In the genomic region with DNA sequence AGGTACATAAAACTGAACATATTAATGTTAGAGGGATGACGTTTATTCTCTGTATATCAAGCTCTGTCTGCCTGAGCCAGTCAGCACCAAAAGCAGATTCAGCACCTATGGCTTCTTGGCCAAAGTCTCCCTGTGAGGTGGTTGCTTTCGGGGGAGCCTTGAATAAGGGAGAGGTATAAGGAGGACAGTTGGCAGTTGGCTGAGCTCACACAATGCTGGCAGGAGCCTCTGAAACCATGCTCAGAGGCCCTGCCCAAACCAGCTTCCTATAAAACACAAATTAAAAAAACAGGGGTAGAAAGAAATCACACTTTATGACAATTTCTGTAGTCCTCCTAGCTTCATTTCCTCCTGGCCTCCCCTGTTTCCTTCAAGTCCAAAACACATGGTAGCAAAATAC, we compare ENCODE assay signal across 10 cellular contexts. TPM values are rescaled to one million over a fixed set of nuclear protein-coding genes. Genes with fewer than 3 reads are reported as not detected.
A peak's percentile ranks its signal among the peaks of the same experiment; 100 is the strongest.
DNase-seq lines count a peak whose midpoint lies in the region; ATAC-seq, FAIRE-seq and TF ChIP-seq lines count a peak whose summit lies in the region.
"Had no signal": no experiment of that assay in that cellular context is flagged by ENCODE, and none has a peak within 500 bp of the region (broad histone marks: within the 10 kb centered on the region; RNA-seq: fewer than 3 reads in every experiment).

No MANE protein-coding gene starts in this region.

- peak overlapping the region; percentile 62 for H3K4me2 ChIP-seq in astrocyte (ENCODE audit: low read length)
- H3K4me2 ChIP-seq in mesendoderm (ENCODE audit: low read length), result no peak overlapping the region

- TF ChIP-seq POLR2A in transverse colon (IDR thresholded peaks at IDR 0.05), result no peak

- DNase-seq in activated naive CD4-positive, alpha-beta T cell treated with anti-CD3 and anti-CD28 coated beads, Interleukin-2, amount 10 ng/mL, durations not matched to agents 7 days and 5 days, result peak; percentile 31
- DNase-seq in activated naive CD4-positive, alpha-beta T cell (lab: John Stamatoyannopoulos, UW), result no peak
- no peak for DNase-seq in astrocyte (ENCODE audit: low read depth)
- no peak for DNase-seq in mesendoderm
- no peak for DNase-seq in transverse colon
- DNase-seq in effector CD4-positive, alpha-beta T cell, result no peak
- DNase-seq: NCI-H524 had no signal

- no peak for TF ChIP-seq EP300 in transverse colon (IDR thresholded peaks at IDR 0.05; ENCODE audit: low read depth)

- no peak overlapping the region for H2AFZ ChIP-seq in astrocyte (ENCODE audit: low read depth, low read length)

- H3K4me3 Mint-ChIP-seq in activated naive CD4-positive, alpha-beta T cell treated with anti-CD3 and anti-CD28 coated beads, Interleukin-2, amount 10 ng/mL, durations not matched to agents 7 days and 5 days, result peak overlapping the region; percentile 62
- no peak overlapping the region for H3K4me3 Mint-ChIP-seq in astrocyte (ENCODE audit: unreplicated experiment)

- H3K9me3 ChIP-seq in astrocyte (ENCODE audit: insufficient read depth, low read depth, low read length), result no peaks in the 10 kb centered on the region
- H3K9me3 ChIP-seq in transverse colon, result no peaks in the 10 kb centered on the region
- H3K9me3 ChIP-seq: thoracic aorta had no signal

- intact Hi-C loops in transverse colon (cut with DNase I; ENCODE audit: low total_unique reads), result no loop called here

- in situ Hi-C loops in transverse colon (cut with MboI; ENCODE audit: low pct_ligation_motif_present in 1 of 4, low pct_unique_long_range_greater_than_20kb in 1 of 4, low sequenced_read_pairs in 3 of 4), result no loop called here

- no peak overlapping the region for H3K23ac ChIP-seq in mesendoderm (ENCODE audit: low read length)

- no peaks in the 10 kb centered on the region for H3K79me1 ChIP-seq in mesendoderm (ENCODE audit: low read length)

- H3K27me3 Mint-ChIP-seq in activated naive CD4-positive, alpha-beta T cell treated with anti-CD3 and anti-CD28 coated beads, Interleukin-2, amount 10 ng/mL, durations not matched to agents 7 days and 5 days, result no peaks in the 10 kb centered on the region
- no peaks in the 10 kb centered on the region for H3K27me3 Mint-ChIP-seq in astrocyte (ENCODE audit: low read depth, unreplicated experiment)

- H3K27ac ChIP-seq in astrocyte (ENCODE audit: low read depth, low read length) (no peak overlapping the region), mesendoderm (ENCODE audit: low read depth, low read length) (peak overlapping the region; percentile 58), transverse colon (peak overlapping the region; percentile 58 to 74 (median 68))

- H3K56ac ChIP-seq in mesendoderm (ENCODE audit: low read length), result peak overlapping the region; percentile 57

- no peak overlapping the region for H4K8ac ChIP-seq in mesendoderm (ENCODE audit: low read depth, low read length)

- H3K9ac ChIP-seq in astrocyte (ENCODE audit: low read length) (no peak overlapping the region), mesendoderm (ENCODE audit: low read length) (peak overlapping the region; percentile 6)

- TF ChIP-seq CTCF in astrocyte (IDR thresholded peaks at IDR 0.05; ENCODE audit: insufficient read depth, low read depth, low read length), result no peak
- TF ChIP-seq CTCF in transverse colon (IDR thresholded peaks at IDR 0.05), result no peak

- peaks cover 16% of the 10 kb centered on the region for H3K4me1 ChIP-seq in astrocyte (ENCODE audit: insufficient read depth, low read length)
- peaks cover 3% of the 10 kb centered on the region for H3K4me1 ChIP-seq in mesendoderm (ENCODE audit: control insufficient read depth, low read depth, low read length)
- peaks cover 5 to 44% (median 33%) of the 10 kb centered on the region in 4 donors for H3K4me1 ChIP-seq in transverse colon

- no peaks in the 10 kb centered on the region for H4K20me1 ChIP-seq in astrocyte (ENCODE audit: insufficient read depth, low read length)

- H3K79me2 ChIP-seq in astrocyte (ENCODE audit: insufficient read depth, low read length) (peaks cover 5% of the 10 kb centered on the region), mesendoderm (ENCODE audit: control insufficient read depth, insufficient read depth, low read length) (no peaks in the 10 kb centered on the region)

- H3K9me3 Mint-ChIP-seq in activated naive CD4-positive, alpha-beta T cell treated with anti-CD3 and anti-CD28 coated beads, Interleukin-2, amount 10 ng/mL, durations not matched to agents 7 days and 5 days, result no peaks in the 10 kb centered on the region
- H3K9me3 Mint-ChIP-seq in astrocyte (ENCODE audit: unreplicated experiment), result no peaks in the 10 kb centered on the region

- ATAC-seq in HG02798 (IDR thresholded peaks at IDR 0.05; ENCODE audit: poor library complexity, unreplicated experiment), result no peak
- ATAC-seq in HG02678 (IDR thresholded peaks at IDR 0.05; ENCODE audit: unreplicated experiment), result no peak

- H2BK5ac ChIP-seq in mesendoderm (ENCODE audit: low read length), result peak overlapping the region; percentile 56

- H3K4me3 ChIP-seq in astrocyte (ENCODE audit: insufficient read depth, low read depth, low read length) (no peak overlapping the region), mesendoderm (ENCODE audit: low read length) (no peak overlapping the region), transverse colon (no peak overlapping the region)

- H2AK5ac ChIP-seq in mesendoderm (ENCODE audit: low read length), result no peak overlapping the region

- peak overlapping the region; percentile 99 for H3K27ac Mint-ChIP-seq in activated naive CD4-positive, alpha-beta T cell treated with anti-CD3 and anti-CD28 coated beads, Interleukin-2, amount 10 ng/mL, durations not matched to agents 7 days and 5 days
- H3K27ac Mint-ChIP-seq in astrocyte (ENCODE audit: unreplicated experiment), result peak overlapping the region; percentile 91

- peak overlapping the region; percentile 99 for H3K18ac ChIP-seq in mesendoderm (ENCODE audit: low read length)

- no CpG with 5 or more reads among the region's 2 CpGs for WGBS in mesendoderm (ENCODE audit: extremely low coverage, insufficient coverage, low lambda C conversion rate)
- WGBS in transverse colon (ENCODE audit: low coverage in 1 of 2), 2 donors, result 37% methylated on average over 2 of the region's 2 CpGs; no CpG with 5 or more reads in 1 of the 2 donors

- peak overlapping the region; percentile 24 for H4K5ac ChIP-seq in mesendoderm (ENCODE audit: low read length)

- H3K36me3 Mint-ChIP-seq in activated naive CD4-positive, alpha-beta T cell treated with anti-CD3 and anti-CD28 coated beads, Interleukin-2, amount 10 ng/mL, durations not matched to agents 7 days and 5 days, result peaks cover 75% of the 10 kb centered on the region
- peaks cover 2% of the 10 kb centered on the region for H3K36me3 Mint-ChIP-seq in astrocyte (ENCODE audit: low read depth, unreplicated experiment)

- peak overlapping the region; percentile 97 for H2BK120ac ChIP-seq in mesendoderm (ENCODE audit: low read depth, low read length)

- peak overlapping the region; percentile 88 for H3K4ac ChIP-seq in mesendoderm (ENCODE audit: low read depth, low read length)

- H2BK15ac ChIP-seq in mesendoderm (replicated peaks; ENCODE audit: low read depth), result no peak overlapping the region

- H3K4me1 Mint-ChIP-seq in activated naive CD4-positive, alpha-beta T cell treated with anti-CD3 and anti-CD28 coated beads, Interleukin-2, amount 10 ng/mL, durations not matched to agents 7 days and 5 days, result peaks cover 98% of the 10 kb centered on the region
- H3K4me1 Mint-ChIP-seq in astrocyte (ENCODE audit: low read depth, unreplicated experiment), result peaks cover 19% of the 10 kb centered on the region

- H3K27me3 ChIP-seq in astrocyte (ENCODE audit: insufficient read depth, low read length) (no peaks in the 10 kb centered on the region), mesendoderm (ENCODE audit: insufficient read depth, low read length, poor library complexity) (no peaks in the 10 kb centered on the region), transverse colon (no peaks in the 10 kb centered on the region)

- no peak for FAIRE-seq in astrocyte (lab: Jason Lieb, UNC)

- H3K36me3 ChIP-seq in astrocyte (ENCODE audit: insufficient read depth, low read length), result no peaks in the 10 kb centered on the region
- H3K36me3 ChIP-seq in mesendoderm (ENCODE audit: control insufficient read depth, insufficient read depth, low read length), result no peaks in the 10 kb centered on the region
- H3K36me3 ChIP-seq in transverse colon, result no peaks in the 10 kb centered on the region
- H3K36me3 ChIP-seq: thoracic aorta had no signal

- CTCF ChIA-PET in activated naive CD4-positive, alpha-beta T cell treated with anti-CD3 and anti-CD28 coated beads, Interleukin-2, amount 10 ng/mL, durations not matched to agents 7 days and 5 days (lab: Charles Lee), result interaction anchor here (1.2 to 7.9 kb wide), 4 partner anchors 9 to 78 kb away, joined by 4 to 92 read pairs (median 12); a partner anchor contains a TSS

RNA-seq across cellular contexts. Expression of a gene that starts 18.8 kb away (rescaled TPM):
- total RNA-seq in astrocyte, result 13.7 and 14.9 TPM in 2 replicates
- 2.7 TPM for polyA plus RNA-seq in mesendoderm (2013, experiment 1 of 2)
- 2.8 TPM for polyA plus RNA-seq in mesendoderm (2013, experiment 2 of 2)
- total RNA-seq in transverse colon, result 10 to 100 TPM in 1 of 4 donors, 1 to 10 TPM in 3; 2.6 to 13.2 (median 5.6) TPM
